ENCODE assay signal across 1 cellular context in the genomic region with DNA sequence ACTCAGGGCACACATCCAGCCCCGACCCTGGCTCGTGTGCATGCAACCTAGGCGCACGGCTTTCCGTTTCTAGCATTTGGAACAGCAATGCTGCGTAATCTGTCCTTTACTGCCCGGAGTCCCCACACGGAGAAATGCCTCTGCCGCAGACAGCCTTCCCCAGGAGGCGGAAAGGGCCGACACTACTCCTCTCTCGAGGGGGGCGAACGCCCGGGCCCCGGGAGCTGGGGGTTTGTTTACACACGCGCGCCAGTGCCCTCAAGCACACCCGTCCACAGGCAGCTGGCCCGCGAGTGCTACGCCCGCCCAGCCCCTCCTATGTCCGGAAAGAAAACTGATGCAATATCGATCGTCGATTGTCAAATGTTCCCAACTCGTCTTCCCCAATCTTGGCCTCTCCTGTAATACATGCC.
TF ChIP-seq lines count a peak whose summit lies in the region.

No MANE protein-coding gene starts in this region.

TF ChIP-seq in A549, 52 proteins besides CTCF, POLR2A, EP300 and RAD21 (continued from another document):
- TF ChIP-seq, protein P1, sequence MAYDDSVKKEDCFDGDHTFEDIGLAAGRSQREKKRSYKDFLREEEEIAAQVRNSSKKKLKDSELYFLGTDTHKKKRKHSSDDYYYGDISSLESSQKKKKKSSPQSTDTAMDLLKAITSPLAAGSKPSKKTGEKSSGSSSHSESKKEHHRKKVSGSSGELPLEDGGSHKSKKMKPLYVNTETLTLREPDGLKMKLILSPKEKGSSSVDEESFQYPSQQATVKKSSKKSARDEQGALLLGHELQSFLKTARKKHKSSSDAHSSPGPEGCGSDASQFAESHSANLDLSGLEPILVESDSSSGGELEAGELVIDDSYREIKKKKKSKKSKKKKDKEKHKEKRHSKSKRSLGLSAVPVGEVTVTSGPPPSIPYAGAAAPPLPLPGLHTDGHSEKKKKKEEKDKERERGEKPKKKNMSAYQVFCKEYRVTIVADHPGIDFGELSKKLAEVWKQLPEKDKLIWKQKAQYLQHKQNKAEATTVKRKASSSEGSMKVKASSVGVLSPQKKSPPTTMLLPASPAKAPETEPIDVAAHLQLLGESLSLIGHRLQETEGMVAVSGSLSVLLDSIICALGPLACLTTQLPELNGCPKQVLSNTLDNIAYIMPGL (CRISPR knock-in tag; IDR thresholded peaks at IDR 0.05; ENCODE audit: borderline replicate concordance), result 0 out of 2 replicates have a peak, but pooled peaks have one; percentile 6
- 0 out of 2 replicates have a peak, but pooled peaks have one; percentile 8 for TF ChIP-seq HEYL (CRISPR knock-in tag; IDR thresholded peaks at IDR 0.05)
